11 cellular contexts compared by ENCODE assay signal in the genomic region with DNA sequence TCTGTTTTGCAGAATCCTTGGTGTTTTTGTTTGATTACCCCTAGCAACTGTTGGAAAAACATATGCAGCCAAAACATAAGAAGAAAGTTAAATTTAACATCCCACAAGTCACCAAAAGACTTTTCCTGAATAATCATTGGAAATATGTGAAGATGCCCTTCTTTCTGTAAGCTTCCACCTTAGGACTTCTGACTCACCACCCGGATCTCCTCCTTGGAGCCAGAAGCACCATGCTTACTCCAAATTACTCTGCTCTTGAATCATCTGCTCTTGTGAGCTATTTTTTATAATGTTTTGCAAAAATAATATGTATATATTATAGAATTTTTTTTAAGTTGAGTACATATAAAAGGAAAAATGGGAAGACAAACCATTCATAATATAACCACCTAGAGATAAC.
"Had no signal": no experiment of that assay in that cellular context is flagged by ENCODE, and none has a peak within 500 bp of the region (broad histone marks: within the 10 kb centered on the region; RNA-seq: fewer than 3 reads in every experiment).

No MANE protein-coding gene starts in this region.

- ATAC-seq: stimulated activated effector memory CD8-positive, alpha-beta T cell treated with anti-CD3 and anti-CD28 coated beads, Interleukin-12 subunit alpha, Interleukin-12 subunit beta, amount 100 ng/mL, for 72 hours; T-helper 17 cell had no signal

- H3K4me1 ChIP-seq: transverse colon had no signal

- H3K27ac Mint-ChIP-seq: activated CD4-positive, alpha-beta T cell treated with anti-CD3 and anti-CD28 coated beads, Interleukin-2, amount 10 ng/mL, durations not matched to agents 7 days and 5 days; mesothelial cell of epicardium; stimulated activated effector memory CD8-positive, alpha-beta T cell treated with anti-CD3 and anti-CD28 coated beads, Interleukin-12 subunit alpha, Interleukin-12 subunit beta, amount 100 ng/mL, for 72 hours; T-helper 17 cell had no signal

- H3K9me3 ChIP-seq: right atrium auricular region, transverse colon had no signal

- H3K9me3 Mint-ChIP-seq: activated CD4-positive, alpha-beta T cell treated with anti-CD3 and anti-CD28 coated beads, Interleukin-2, amount 10 ng/mL, durations not matched to agents 7 days and 5 days; mesothelial cell of epicardium had no signal

- H3K4me3 Mint-ChIP-seq: activated CD4-positive, alpha-beta T cell treated with anti-CD3 and anti-CD28 coated beads, Interleukin-2, amount 10 ng/mL, durations not matched to agents 7 days and 5 days; mesothelial cell of epicardium; stimulated activated effector memory CD8-positive, alpha-beta T cell treated with anti-CD3 and anti-CD28 coated beads, Interleukin-12 subunit alpha, Interleukin-12 subunit beta, amount 100 ng/mL, for 72 hours; T-helper 17 cell had no signal

- DNase-seq: activated CD4-positive, alpha-beta T cell treated with anti-CD3 and anti-CD28 coated beads, Interleukin-2, amount 10 ng/mL, durations not matched to agents 7 days and 5 days; activated CD4-positive, CD25-positive, alpha-beta regulatory T cell; activated CD8-positive, alpha-beta memory T cell treated with anti-CD3 and anti-CD28 coated beads for 24 hours; activated naive CD4-positive, alpha-beta T cell treated with Interleukin-2 at 50 U/mL for 16 hours; effector CD4-positive, alpha-beta T cell; T-helper 17 cell; transverse colon had no signal

- H3K4me1 Mint-ChIP-seq: activated CD4-positive, alpha-beta T cell treated with anti-CD3 and anti-CD28 coated beads, Interleukin-2, amount 10 ng/mL, durations not matched to agents 7 days and 5 days; stimulated activated effector memory CD8-positive, alpha-beta T cell treated with anti-CD3 and anti-CD28 coated beads, Interleukin-12 subunit alpha, Interleukin-12 subunit beta, amount 100 ng/mL, for 72 hours; T-helper 17 cell had no signal

- H3K27ac ChIP-seq: right atrium auricular region, transverse colon had no signal

- H3K27me3 Mint-ChIP-seq: activated CD4-positive, alpha-beta T cell treated with anti-CD3 and anti-CD28 coated beads, Interleukin-2, amount 10 ng/mL, durations not matched to agents 7 days and 5 days; T-helper 17 cell had no signal

- H3K36me3 ChIP-seq: right atrium auricular region, transverse colon had no signal

- H3K36me3 Mint-ChIP-seq: mesothelial cell of epicardium; stimulated activated effector memory CD8-positive, alpha-beta T cell treated with anti-CD3 and anti-CD28 coated beads, Interleukin-12 subunit alpha, Interleukin-12 subunit beta, amount 100 ng/mL, for 72 hours had no signal

- H3K4me3 ChIP-seq: right atrium auricular region, smooth muscle cell, transverse colon had no signal

- H3K27me3 ChIP-seq: transverse colon had no signal
